Comparison of ENCODE assay signal across 8 cellular contexts in the genomic region with DNA sequence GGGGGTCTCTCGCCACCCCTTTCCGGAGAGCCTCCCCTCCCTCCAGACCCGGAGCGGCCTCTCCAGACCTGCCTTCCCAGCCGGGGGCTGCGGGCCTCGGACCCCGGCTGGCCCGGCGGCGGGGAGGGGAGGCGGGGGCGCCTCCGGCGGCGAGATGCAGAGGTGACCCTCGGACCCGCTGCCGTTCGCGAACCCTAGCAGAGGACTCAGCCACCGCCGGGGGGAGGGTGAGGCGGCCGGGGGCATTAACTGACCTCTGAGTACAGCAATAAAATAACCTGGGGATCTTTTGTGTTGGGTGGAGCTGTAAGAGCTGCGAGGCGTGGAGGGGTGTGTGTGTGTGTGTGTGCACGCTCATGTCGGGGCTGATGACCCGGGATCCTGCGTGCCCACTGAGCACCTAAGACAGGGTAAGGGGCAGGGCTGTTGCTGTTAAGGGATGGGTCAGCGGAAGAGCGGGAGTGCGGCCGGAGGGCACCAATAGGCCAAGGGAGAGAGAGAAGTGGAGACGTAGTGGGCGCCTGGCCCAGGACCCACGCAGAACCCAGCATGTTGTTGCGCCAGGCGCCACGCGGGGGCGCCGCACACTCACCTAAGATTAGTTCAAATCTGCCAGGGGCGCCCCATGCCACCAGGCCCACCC. TPM values are rescaled to one million over a fixed set of nuclear protein-coding genes. Genes with fewer than 3 reads are reported as not detected.
DNase-seq lines count a peak whose midpoint lies in the region; ATAC-seq and TF ChIP-seq lines count a peak whose summit lies in the region.

No MANE protein-coding gene starts in this region.

- CTCF ChIA-PET in CD8-positive, alpha-beta T cell (lab: Charles Lee), result interaction anchor here (0.6 to 6.6 kb wide), 15 partner anchors 12 to 203 kb away, joined by 3 to 100 read pairs (median 6); a partner anchor contains a TSS

- H4K20me1 ChIP-seq in KMS-11 (ENCODE audit: insufficient read depth), result no peaks in the 10 kb centered on the region

- H3K4me1 Mint-ChIP-seq in CD8-positive, alpha-beta T cell (ENCODE audit: low read depth), result peaks cover 14% of the 10 kb centered on the region

- H3K9me3 Mint-ChIP-seq in CD8-positive, alpha-beta T cell, result no peaks in the 10 kb centered on the region

- intact Hi-C loops in CD8-positive, alpha-beta T cell (cut with DNase I, micrococcal nuclease), result loop anchor here (1.0 to 5.0 kb wide), 5 partner anchors 32 to 100 kb away; a partner anchor contains a TSS

- H3K36me3 Mint-ChIP-seq in CD8-positive, alpha-beta T cell, result no peaks in the 10 kb centered on the region

- peak overlapping the region; percentile 75 for H3K4me3 Mint-ChIP-seq in CD8-positive, alpha-beta T cell

- no peaks in the 10 kb centered on the region for H3K79me2 ChIP-seq in KMS-11 (ENCODE audit: insufficient read depth, low read depth)

- no peak overlapping the region for H3K4me2 ChIP-seq in KMS-11

- H3K27me3 ChIP-seq in CD8-positive, alpha-beta T cell (ENCODE audit: insufficient read depth, low read length), result peaks cover 33% of the 10 kb centered on the region
- H3K27me3 ChIP-seq in KMS-11 (ENCODE audit: insufficient read depth, low read depth) (peaks cover 95% of the 10 kb centered on the region), layer of hippocampus (ENCODE audit: control insufficient read depth, insufficient read depth, low read length) (peaks cover 7% of the 10 kb centered on the region)

- H3K27me3 Mint-ChIP-seq in CD8-positive, alpha-beta T cell (ENCODE audit: low read depth), result peaks cover 53% of the 10 kb centered on the region

- H3K9ac ChIP-seq in KMS-11, result no peak overlapping the region

- ATAC-seq in CD8-positive, alpha-beta T cell, result peak; percentile 77
- no peak for ATAC-seq in HG03097 (IDR thresholded peaks at IDR 0.05; ENCODE audit: low FRiP score, unreplicated experiment)

- no peak overlapping the region for H3K27ac Mint-ChIP-seq in CD8-positive, alpha-beta T cell

- no peak overlapping the region for H2AFZ ChIP-seq in KMS-11 (ENCODE audit: low read depth)

- peak; percentile 37 to 82 (median 68) for DNase-seq in CD8-positive, alpha-beta T cell
- peak; percentile 23 for DNase-seq in activated CD4-positive, CD25-positive, alpha-beta regulatory T cell treated with anti-CD3 and anti-CD28 coated beads, Interleukin-2, amount 50 U/mL, for 16 hours (ENCODE audit: low read depth, low spot score)
- peak in 44 of 61 donors; percentile 13 to 82 (median 41) for DNase-seq in caudate nucleus (lab: John Stamatoyannopoulos, UW)
- peak; percentile 46 to 69 for DNase-seq in stimulated activated CD4-positive, alpha-beta T cell treated with anti-CD3 and anti-CD28 coated beads, Interleukin-4, amount 100 ng/mL, for 4 hours
- DNase-seq in NCI-H2029 (lab: John Stamatoyannopoulos, UW), result no peak

- no peaks in the 10 kb centered on the region for H3K9me3 ChIP-seq in CD8-positive, alpha-beta T cell (ENCODE audit: low read length)

- POLR2A ChIA-PET in CD8-positive, alpha-beta T cell (lab: Charles Lee), result no interaction called here

- H3K4me3 ChIP-seq in CD8-positive, alpha-beta T cell (ENCODE audit: low read depth, low read length), result peak overlapping the region; percentile 46
- H3K4me3 ChIP-seq in KMS-11 (IDR thresholded peaks at IDR 0.05; ENCODE audit: insufficient read depth, low read depth, low read length), result no peak overlapping the region

- H3K27ac ChIP-seq in CD8-positive, alpha-beta T cell (ENCODE audit: low read depth, low read length), result no peak overlapping the region
- H3K27ac ChIP-seq in KMS-11, result no peak overlapping the region
- no peak overlapping the region for H3K27ac ChIP-seq in caudate nucleus (ENCODE audit: low read depth, low read length)
- peak overlapping the region; percentile 68 for H3K27ac ChIP-seq in layer of hippocampus (ENCODE audit: low read depth, low read length)

- peaks cover 23% of the 10 kb centered on the region for H3K4me1 ChIP-seq in CD8-positive, alpha-beta T cell (ENCODE audit: insufficient read depth, low read length)
- peaks cover 6% of the 10 kb centered on the region for H3K4me1 ChIP-seq in KMS-11 (ENCODE audit: low read depth, poor library complexity, severe bottlenecking)

- TF ChIP-seq CTCF in CD8-positive, alpha-beta T cell (IDR thresholded peaks at IDR 0.05), result peak; percentile 83
- TF ChIP-seq CTCF in KMS-11 (conservative IDR thresholded peaks at IDR 0.05; ENCODE audit: low read depth, low read length), result peak; percentile 100

- no peaks in the 10 kb centered on the region for H3K36me3 ChIP-seq in CD8-positive, alpha-beta T cell (ENCODE audit: insufficient read depth, low read length)
- H3K36me3 ChIP-seq in KMS-11 (ENCODE audit: insufficient read depth), result no peaks in the 10 kb centered on the region

RNA-seq across cellular contexts. Expression of a gene that starts 6.3 kb away (rescaled TPM):
- under 1 TPM; 0.24 to 0.39 TPM for total RNA-seq in CD8-positive, alpha-beta T cell

RNA-seq across cellular contexts. Expression of a gene that starts 16.4 kb away (rescaled TPM):
- not detected for total RNA-seq in CD8-positive, alpha-beta T cell

RNA-seq across cellular contexts. Expression of a gene that starts 24.3 kb away (rescaled TPM):
- 10 to 100 TPM; 46.4 to 46.7 TPM for total RNA-seq in CD8-positive, alpha-beta T cell

RNA-seq across cellular contexts. Expression of a gene that starts 34.0 kb away (rescaled TPM):
- 10 to 100 TPM; 18.4 TPM for total RNA-seq in CD8-positive, alpha-beta T cell

RNA-seq across cellular contexts. Expression of a gene that starts 46.0 kb away (rescaled TPM):
- total RNA-seq in CD8-positive, alpha-beta T cell, result 10 to 100 TPM; 21.3 to 21.5 TPM
